Comparison of ENCODE assay signal across 29 cellular contexts in the genomic region with DNA sequence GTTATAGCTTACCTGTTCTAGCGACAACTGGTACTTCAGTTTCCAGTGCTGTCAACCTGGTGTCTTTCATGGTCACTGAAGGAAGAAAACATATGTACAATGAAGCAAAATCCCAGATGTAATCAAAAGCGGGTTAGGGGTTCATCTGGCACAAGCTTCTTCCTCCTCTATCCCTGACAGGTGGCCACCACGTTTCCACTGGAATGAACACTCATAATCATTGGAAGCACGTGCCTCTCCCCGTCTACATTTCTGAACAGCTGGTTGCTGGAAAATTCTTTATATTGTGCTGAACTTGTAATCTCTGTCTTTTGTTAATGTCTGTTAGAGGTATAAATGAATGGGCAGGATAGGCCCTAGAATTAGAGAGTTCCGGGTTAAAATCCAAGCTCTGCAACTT. TPM values are rescaled to one million over a fixed set of nuclear protein-coding genes. Genes with fewer than 3 reads are reported as not detected.
"Had no signal": no experiment of that assay in that cellular context is flagged by ENCODE, and none has a peak within 500 bp of the region (broad histone marks: within the 10 kb centered on the region; RNA-seq: fewer than 3 reads in every experiment).

No MANE protein-coding gene starts in this region.

- DNase-seq: activated CD4-positive, alpha-beta memory T cell treated with anti-CD3 and anti-CD28 coated beads, Interleukin-2, amount 10 ng/mL, durations not matched to agents 7 days and 5 days; activated CD4-positive, alpha-beta T cell treated with anti-CD3 and anti-CD28 coated beads for 1 hour; activated CD4-positive, alpha-beta T cell treated with anti-CD3 and anti-CD28 coated beads for 48 hours; activated CD4-positive, CD25-positive, alpha-beta regulatory T cell; activated CD8-positive, alpha-beta memory T cell treated with anti-CD3 and anti-CD28 coated beads for 24 hours; activated CD8-positive, alpha-beta memory T cell treated with anti-CD3 and anti-CD28 coated beads, Interleukin-2, amount 10 ng/mL, durations not matched to agents 7 days and 5 days; activated CD8-positive, alpha-beta memory T cell treated with anti-CD3 and anti-CD28 coated beads, Interleukin-2, amount 50 U/mL, for 48 hours; activated effector memory CD4-positive, alpha-beta T cell treated with Interleukin-2 at 50 U/mL for 16 hours; activated naive CD4-positive, alpha-beta T cell treated with anti-CD3 and anti-CD28 coated beads, Interleukin-2, amount 10 ng/mL, durations not matched to agents 7 days and 5 days; activated naive CD8-positive, alpha-beta T cell treated with anti-CD3 and anti-CD28 coated beads, Interleukin-2, amount 50 U/mL, for 24 hours; activated T-cell treated with anti-CD3 and anti-CD28 coated beads, Interleukin-2, amount 50 U/mL, for 48 hours; amniotic stem cell; aorta; brain microvascular endothelial cell; central memory CD4-positive, alpha-beta T cell; NCI-H1105; NCI-H1417 treated with DMSO at 0.1 percent for 48 hours; NCI-H2029; NCI-H2227 treated with DMSO at 0.1 percent for 48 hours; NCI-H446 treated with DMSO at 0.1 percent for 48 hours; NCI-H526; NCI-H774; RPMI8226; SHP77 treated with DMSO at 0.1 percent for 48 hours; T-cell; T-helper 17 cell had no signal

- H3K27ac Mint-ChIP-seq: activated CD4-positive, alpha-beta memory T cell treated with anti-CD3 and anti-CD28 coated beads, Interleukin-2, amount 10 ng/mL, durations not matched to agents 7 days and 5 days; activated CD8-positive, alpha-beta memory T cell treated with anti-CD3 and anti-CD28 coated beads, Interleukin-2, amount 10 ng/mL, durations not matched to agents 7 days and 5 days; activated naive CD4-positive, alpha-beta T cell treated with anti-CD3 and anti-CD28 coated beads, Interleukin-2, amount 10 ng/mL, durations not matched to agents 7 days and 5 days; activated naive CD8-positive, alpha-beta T cell; activated naive CD8-positive, alpha-beta T cell treated with anti-CD3 and anti-CD28 coated beads, Interleukin-2, amount 50 U/mL, for 24 hours; T-cell had no signal

- H3K4me3 Mint-ChIP-seq: activated CD4-positive, alpha-beta memory T cell treated with anti-CD3 and anti-CD28 coated beads, Interleukin-2, amount 10 ng/mL, durations not matched to agents 7 days and 5 days; activated CD8-positive, alpha-beta memory T cell treated with anti-CD3 and anti-CD28 coated beads, Interleukin-2, amount 10 ng/mL, durations not matched to agents 7 days and 5 days; activated naive CD4-positive, alpha-beta T cell treated with anti-CD3 and anti-CD28 coated beads, Interleukin-2, amount 10 ng/mL, durations not matched to agents 7 days and 5 days; activated naive CD8-positive, alpha-beta T cell; activated naive CD8-positive, alpha-beta T cell treated with anti-CD3 and anti-CD28 coated beads, Interleukin-2, amount 50 U/mL, for 24 hours; T-cell; T-helper 17 cell had no signal

- H3K4me1 Mint-ChIP-seq: activated CD4-positive, alpha-beta memory T cell treated with anti-CD3 and anti-CD28 coated beads, Interleukin-2, amount 10 ng/mL, durations not matched to agents 7 days and 5 days; activated CD8-positive, alpha-beta memory T cell treated with anti-CD3 and anti-CD28 coated beads, Interleukin-2, amount 10 ng/mL, durations not matched to agents 7 days and 5 days; activated naive CD4-positive, alpha-beta T cell treated with anti-CD3 and anti-CD28 coated beads, Interleukin-2, amount 10 ng/mL, durations not matched to agents 7 days and 5 days; activated naive CD8-positive, alpha-beta T cell treated with anti-CD3 and anti-CD28 coated beads, Interleukin-2, amount 50 U/mL, for 24 hours had no signal

- H3K27me3 Mint-ChIP-seq: activated CD4-positive, alpha-beta memory T cell treated with anti-CD3 and anti-CD28 coated beads, Interleukin-2, amount 10 ng/mL, durations not matched to agents 7 days and 5 days; activated CD8-positive, alpha-beta memory T cell treated with anti-CD3 and anti-CD28 coated beads, Interleukin-2, amount 10 ng/mL, durations not matched to agents 7 days and 5 days; activated naive CD4-positive, alpha-beta T cell treated with anti-CD3 and anti-CD28 coated beads, Interleukin-2, amount 10 ng/mL, durations not matched to agents 7 days and 5 days; activated naive CD8-positive, alpha-beta T cell; activated naive CD8-positive, alpha-beta T cell treated with anti-CD3 and anti-CD28 coated beads, Interleukin-2, amount 50 U/mL, for 24 hours; T-cell; T-helper 17 cell had no signal

- H3K9me3 Mint-ChIP-seq: activated CD4-positive, alpha-beta memory T cell treated with anti-CD3 and anti-CD28 coated beads, Interleukin-2, amount 10 ng/mL, durations not matched to agents 7 days and 5 days; activated naive CD4-positive, alpha-beta T cell treated with anti-CD3 and anti-CD28 coated beads, Interleukin-2, amount 10 ng/mL, durations not matched to agents 7 days and 5 days; activated naive CD8-positive, alpha-beta T cell treated with anti-CD3 and anti-CD28 coated beads, Interleukin-2, amount 50 U/mL, for 24 hours; T-cell had no signal

RNA-seq across cellular contexts. Expression of a gene that starts 43.5 kb away (rescaled TPM):
- total RNA-seq: activated CD4-positive, alpha-beta memory T cell treated with anti-CD3 and anti-CD28 coated beads, Interleukin-2, amount 10 ng/mL, durations not matched to agents 7 days and 5 days; activated CD8-positive, alpha-beta memory T cell treated with anti-CD3 and anti-CD28 coated beads, Interleukin-2, amount 10 ng/mL, durations not matched to agents 7 days and 5 days; aorta; MCF 10A had no signal
- polyA plus RNA-seq: aorta had no signal

RNA-seq across cellular contexts. Expression of a gene that starts 56.9 kb away (rescaled TPM):
- total RNA-seq: activated CD4-positive, alpha-beta memory T cell treated with anti-CD3 and anti-CD28 coated beads, Interleukin-2, amount 10 ng/mL, durations not matched to agents 7 days and 5 days; K562; T-cell had no signal
